14 cellular contexts compared by ENCODE assay signal in genomic region chr5:17024686-17025180, GRCh38.
A peak's percentile ranks its signal among the peaks of the same experiment; 100 is the strongest.
DNase-seq lines count a peak whose midpoint lies in the region; ATAC-seq and TF ChIP-seq lines count a peak whose summit lies in the region.
"Had no signal": no experiment of that assay in that cellular context is flagged by ENCODE, and none has a peak within 500 bp of the region (broad histone marks: within the 10 kb centered on the region; RNA-seq: fewer than 3 reads in every experiment).

No MANE protein-coding gene starts in this region.

- H3K79me2 ChIP-seq in neural progenitor cell (ENCODE audit: low read depth), result no peaks in the 10 kb centered on the region

- H3K27ac ChIP-seq in Panc1 (ENCODE audit: low read length) (no peak overlapping the region), endodermal cell (ENCODE audit: low read depth, low read length) (no peak overlapping the region), neural progenitor cell (no peak overlapping the region)

- H3K4me2 ChIP-seq in neural progenitor cell, result no peak overlapping the region

- no peak overlapping the region for H3K4me3 ChIP-seq in Panc1 (ENCODE audit: low read depth in 2 of 2, low read length in 2 of 2)
- no peak overlapping the region for H3K4me3 ChIP-seq in endodermal cell (ENCODE audit: low read length)
- H3K4me3 ChIP-seq in neural progenitor cell, result no peak overlapping the region
- H3K4me3 ChIP-seq: GM12878 had no signal

- 87 to 88% methylated on average over 5 to 6 of the region's 6 CpGs for WGBS in endodermal cell (ENCODE audit: insufficient coverage in 1 of 2, insufficient read length in 1 of 2), 2 experiments

- no peak for TF ChIP-seq CTCF in Panc1 (IDR thresholded peaks at IDR 0.05)
- TF ChIP-seq CTCF in endodermal cell (conservative IDR thresholded peaks at IDR 0.05), result no peak
- TF ChIP-seq CTCF in neural progenitor cell (IDR thresholded peaks at IDR 0.05), result no peak

- H4K20me1 ChIP-seq in neural progenitor cell (ENCODE audit: low read depth), result no peaks in the 10 kb centered on the region

- H3K27me3 ChIP-seq in Panc1 (ENCODE audit: control insufficient read depth, insufficient read depth, low read length), result no peaks in the 10 kb centered on the region
- H3K27me3 ChIP-seq in endodermal cell (ENCODE audit: control insufficient read depth, insufficient read depth, low read length, poor library complexity, severe bottlenecking), result no peaks in the 10 kb centered on the region
- H3K27me3 ChIP-seq in neural progenitor cell, result no peaks in the 10 kb centered on the region

- intact Hi-C loops in Panc1 (cut with micrococcal nuclease; ENCODE audit: unreplicated experiment), result no loop called here
- intact Hi-C loops in left cardiac atrium (cut with DNase I), result no loop called here

- H3K27me3 Mint-ChIP-seq in endodermal cell (ENCODE audit: insufficient read depth) (no peaks in the 10 kb centered on the region), neural progenitor cell (ENCODE audit: insufficient read depth, low read depth) (no peaks in the 10 kb centered on the region)
- H3K27me3 Mint-ChIP-seq: activated naive CD4-positive, alpha-beta T cell treated with anti-CD3 and anti-CD28 coated beads, Interleukin-2, amount 10 ng/mL, durations not matched to agents 7 days and 5 days; stimulated activated memory B cell treated with anti-CD40 and anti-IgM and Interleukin-4, amounts not matched to agents 10 μg/mL and 1 μg/mL and 100 μg/mL, for 72 hours had no signal

- H3K4me1 Mint-ChIP-seq in endodermal cell (peaks cover 20% of the 10 kb centered on the region), neural progenitor cell (peaks cover 18% of the 10 kb centered on the region)
- H3K4me1 Mint-ChIP-seq: activated naive CD4-positive, alpha-beta T cell treated with anti-CD3 and anti-CD28 coated beads, Interleukin-2, amount 10 ng/mL, durations not matched to agents 7 days and 5 days; stimulated activated memory B cell treated with anti-CD40 and anti-IgM and Interleukin-4, amounts not matched to agents 10 μg/mL and 1 μg/mL and 100 μg/mL, for 72 hours had no signal

- H3K36me3 ChIP-seq in Panc1 (ENCODE audit: control insufficient read depth, insufficient read depth, low read length) (no peaks in the 10 kb centered on the region), endodermal cell (ENCODE audit: control insufficient read depth, insufficient read depth, low read length) (no peaks in the 10 kb centered on the region), neural progenitor cell (no peaks in the 10 kb centered on the region)

- H3K36me3 Mint-ChIP-seq in endodermal cell (ENCODE audit: low read depth) (no peaks in the 10 kb centered on the region), neural progenitor cell (no peaks in the 10 kb centered on the region)
- H3K36me3 Mint-ChIP-seq: activated naive CD4-positive, alpha-beta T cell treated with anti-CD3 and anti-CD28 coated beads, Interleukin-2, amount 10 ng/mL, durations not matched to agents 7 days and 5 days; stimulated activated memory B cell treated with anti-CD40 and anti-IgM and Interleukin-4, amounts not matched to agents 10 μg/mL and 1 μg/mL and 100 μg/mL, for 72 hours had no signal

- no peak overlapping the region for H3K9ac ChIP-seq in endodermal cell (ENCODE audit: extremely low read depth, low read length, poor library complexity, severe bottlenecking)
- H3K9ac ChIP-seq in neural progenitor cell, result no peak overlapping the region

- H3F3A ChIP-seq in neural progenitor cell (ENCODE audit: low read depth), result no peaks in the 10 kb centered on the region

- DNase-seq in EL (peak; percentile 84), Panc1 (ENCODE audit: low read depth, low spot score) (no peak), endodermal cell (peak; percentile 50), neural progenitor cell (ENCODE audit: low spot score) (no peak), NOMO-1 treated with dmso at 0.1 percent for 144 hours (lab: John Stamatoyannopoulos, UW; ENCODE audit: unreplicated experiment) (no peak), cerebellar cortex (ENCODE audit: low spot score) (no peak), left cardiac atrium (no peak)
- DNase-seq: activated CD4-positive, alpha-beta T cell treated with anti-CD3 and anti-CD28 coated beads, Interleukin-2, amount 50 U/mL, for 1 hour; activated naive CD4-positive, alpha-beta T cell treated with anti-CD3 and anti-CD28 coated beads, Interleukin-2, amount 10 ng/mL, durations not matched to agents 7 days and 5 days; effector CD8-positive, alpha-beta T cell; NCI-H1930 had no signal

- H3K4me1 ChIP-seq in Panc1 (ENCODE audit: control insufficient read depth, insufficient read depth, low read length), result peaks cover 17% of the 10 kb centered on the region; the same call in 1 of the 2 replicates
- H3K4me1 ChIP-seq in endodermal cell (ENCODE audit: control insufficient read depth, insufficient read depth, low read length), result peaks cover 4% of the 10 kb centered on the region
- peaks cover 8% of the 10 kb centered on the region for H3K4me1 ChIP-seq in neural progenitor cell

- H3K9me3 ChIP-seq in Panc1 (ENCODE audit: control insufficient read depth, insufficient read depth, low read depth, low read length) (no peaks in the 10 kb centered on the region), endodermal cell (ENCODE audit: control insufficient read depth, low read length) (no peaks in the 10 kb centered on the region), neural progenitor cell (ENCODE audit: low read depth) (no peaks in the 10 kb centered on the region)

- POLR2A ChIA-PET in Panc1 (lab: Charles Lee), result interaction anchor here (0.6 kb wide), 1 partner anchor 125 kb away, joined by 6 read pairs; no protein-coding TSS in a partner anchor

- H3K27ac Mint-ChIP-seq in endodermal cell (no peak overlapping the region), neural progenitor cell (peak overlapping the region; percentile 38)
- H3K27ac Mint-ChIP-seq: activated naive CD4-positive, alpha-beta T cell treated with anti-CD3 and anti-CD28 coated beads, Interleukin-2, amount 10 ng/mL, durations not matched to agents 7 days and 5 days; stimulated activated memory B cell treated with anti-CD40 and anti-IgM and Interleukin-4, amounts not matched to agents 10 μg/mL and 1 μg/mL and 100 μg/mL, for 72 hours had no signal

- ATAC-seq in Panc1 (peak; percentile 73), left cardiac atrium (no peak), GM18520 (IDR thresholded peaks at IDR 0.05; ENCODE audit: unreplicated experiment) (no peak)
- ATAC-seq: GM12878; stimulated activated memory B cell treated with anti-CD40 and anti-IgM and Interleukin-4, amounts not matched to agents 10 μg/mL and 1 μg/mL and 100 μg/mL, for 72 hours had no signal

- CTCF ChIA-PET in Panc1 (lab: Charles Lee), result no interaction called here

- no TSS peak for BruUV-seq in Panc1 (replicated peaks; lab: Mats Ljungman, UMichigan)

- no peak overlapping the region for H3K4me3 Mint-ChIP-seq in endodermal cell
- H3K4me3 Mint-ChIP-seq in neural progenitor cell, result no peak overlapping the region
- H3K4me3 Mint-ChIP-seq: activated naive CD4-positive, alpha-beta T cell treated with anti-CD3 and anti-CD28 coated beads, Interleukin-2, amount 10 ng/mL, durations not matched to agents 7 days and 5 days; stimulated activated memory B cell treated with anti-CD40 and anti-IgM and Interleukin-4, amounts not matched to agents 10 μg/mL and 1 μg/mL and 100 μg/mL, for 72 hours had no signal

- H3K9me3 Mint-ChIP-seq in endodermal cell, result no peaks in the 10 kb centered on the region
- H3K9me3 Mint-ChIP-seq in neural progenitor cell, result peaks cover 3% of the 10 kb centered on the region
- H3K9me3 Mint-ChIP-seq: activated naive CD4-positive, alpha-beta T cell treated with anti-CD3 and anti-CD28 coated beads, Interleukin-2, amount 10 ng/mL, durations not matched to agents 7 days and 5 days; stimulated activated memory B cell treated with anti-CD40 and anti-IgM and Interleukin-4, amounts not matched to agents 10 μg/mL and 1 μg/mL and 100 μg/mL, for 72 hours had no signal

- in situ Hi-C loops in Panc1 (cut with HindIII; ENCODE audit: low pct_unique_long_range_greater_than_20kb, low sequenced_read_pairs), result no loop called here

- H2AFZ ChIP-seq in neural progenitor cell (replicated peaks), result peak overlapping the region; percentile 76

Comparison
In these comparisons a context has a peak if more than half of its experiments do, and no peak if none do; other contexts are left out.
1. DNase-seq: peak in EL (single experiment) and endodermal cell (single experiment); none in Panc1 (single experiment), neural progenitor cell (single experiment), NOMO-1 treated with dmso at 0.1 percent for 144 hours (single experiment), cerebellar cortex (single experiment) and left cardiac atrium (single experiment).